In the genomic region with DNA sequence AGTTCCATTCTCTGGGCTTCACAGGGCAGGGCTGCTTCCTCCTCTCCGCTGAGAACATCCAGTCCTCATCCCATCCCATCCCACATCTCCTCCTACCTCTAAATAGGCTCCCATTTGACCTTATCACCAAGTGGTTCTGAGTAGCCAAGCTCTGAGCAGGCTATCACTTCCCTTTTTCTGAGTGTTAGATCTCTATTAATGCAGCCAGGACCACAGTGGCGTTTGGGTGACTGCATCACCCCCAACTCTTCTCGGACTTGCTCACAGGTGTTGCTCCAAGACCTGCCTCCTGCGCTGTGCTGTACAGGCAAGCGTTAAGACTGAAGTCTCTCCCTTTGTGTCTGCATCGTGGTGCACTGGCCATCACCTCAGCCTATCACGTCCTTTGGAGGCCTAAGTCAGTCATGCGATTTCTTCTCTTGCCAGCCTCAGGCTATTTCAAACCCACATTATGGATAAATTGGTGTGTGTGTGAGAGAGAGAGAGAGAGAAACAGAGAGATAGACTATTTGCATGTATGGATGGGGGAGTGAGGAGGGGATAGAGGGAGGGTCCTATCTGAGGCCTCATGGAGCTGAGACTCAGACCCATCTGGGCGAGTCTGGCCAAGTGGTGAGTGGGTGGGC, we compare ENCODE assay signal across 16 cellular contexts. TPM values are rescaled to one million over a fixed set of nuclear protein-coding genes. Genes with fewer than 3 reads are reported as not detected.
A peak's percentile ranks its signal among the peaks of the same experiment; 100 is the strongest.
DNase-seq lines count a peak whose midpoint lies in the region; ATAC-seq and TF ChIP-seq lines count a peak whose summit lies in the region.
"Had no signal": no experiment of that assay in that cellular context is flagged by ENCODE, and none has a peak within 500 bp of the region (broad histone marks: within the 10 kb centered on the region; RNA-seq: fewer than 3 reads in every experiment).

No MANE protein-coding gene starts in this region.

- peak overlapping the region; percentile 8 for H3K27ac Mint-ChIP-seq in activated CD8-positive, alpha-beta T cell treated with anti-CD3 and anti-CD28 coated beads, Interleukin-2, amount 10 ng/mL, durations not matched to agents 7 days and 5 days
- H3K27ac Mint-ChIP-seq in activated CD8-positive, alpha-beta T cell treated with anti-CD3 and anti-CD28 coated beads for 36 hours = no peak overlapping the region
- no peak overlapping the region for H3K27ac Mint-ChIP-seq in stimulated activated memory B cell treated with anti-CD40 and anti-IgM and Interleukin-4, amounts not matched to agents 10 μg/mL and 1 μg/mL and 100 μg/mL, for 72 hours
- H3K27ac Mint-ChIP-seq: B cell; CD4-positive, alpha-beta memory T cell had no signal

- no peak overlapping the region for H3K4me3 Mint-ChIP-seq in activated CD8-positive, alpha-beta T cell treated with anti-CD3 and anti-CD28 coated beads, Interleukin-2, amount 10 ng/mL, durations not matched to agents 7 days and 5 days
- H3K4me3 Mint-ChIP-seq in activated CD8-positive, alpha-beta T cell treated with anti-CD3 and anti-CD28 coated beads for 36 hours = no peak overlapping the region
- H3K4me3 Mint-ChIP-seq in stimulated activated memory B cell treated with anti-CD40 and anti-IgM and Interleukin-4, amounts not matched to agents 10 μg/mL and 1 μg/mL and 100 μg/mL, for 72 hours = no peak overlapping the region
- H3K4me3 Mint-ChIP-seq: B cell; CD4-positive, alpha-beta memory T cell; IgD-negative memory B cell had no signal

- H3K4me2 ChIP-seq in OCI-LY7 (ENCODE audit: low read length) = peak overlapping the region; percentile 23

- no peak for TF ChIP-seq CTCF in activated CD8-positive, alpha-beta T cell treated with anti-CD3 and anti-CD28 coated beads for 36 hours (IDR thresholded peaks at IDR 0.05)
- TF ChIP-seq CTCF in OCI-LY7 (conservative IDR thresholded peaks at IDR 0.05; ENCODE audit: low read length) (no peak), transverse colon (IDR thresholded peaks at IDR 0.05) (no peak)

- no TSS peak for BruUV-seq in OCI-LY7 (replicated peaks; lab: Mats Ljungman, UMichigan)

- POLR2A ChIA-PET in activated CD8-positive, alpha-beta T cell treated with anti-CD3 and anti-CD28 coated beads, Interleukin-2, amount 10 ng/mL, durations not matched to agents 7 days and 5 days (lab: Charles Lee) = no interaction called here
- POLR2A ChIA-PET in activated CD8-positive, alpha-beta T cell treated with anti-CD3 and anti-CD28 coated beads for 36 hours (lab: Charles Lee) = no interaction called here
- POLR2A ChIA-PET in OCI-LY7 (lab: Charles Lee) = interaction anchor here (0.9 kb wide), 1 partner anchor 18 kb away, joined by 3 read pairs; no protein-coding TSS in a partner anchor

- H3K27me3 ChIP-seq in transverse colon = no peaks in the 10 kb centered on the region

- in situ Hi-C loops in transverse colon (cut with MboI; ENCODE audit: low pct_ligation_motif_present in 1 of 4, low pct_unique_long_range_greater_than_20kb in 1 of 4, low sequenced_read_pairs in 3 of 4) = loop anchor here in 1 of 4 donors (5.0 kb wide), 1 partner anchor 115 kb away; no protein-coding TSS in a partner anchor

- no peak for DNase-seq in activated CD8-positive, alpha-beta T cell treated with anti-CD3 and anti-CD28 coated beads, Interleukin-2, amount 10 ng/mL, durations not matched to agents 7 days and 5 days
- DNase-seq in activated CD8-positive, alpha-beta T cell treated with anti-CD3 and anti-CD28 coated beads for 36 hours = no peak
- DNase-seq in OCI-LY7 (ENCODE audit: low spot score) = peak; percentile 63
- peak; percentile 56 for DNase-seq in foreskin melanocyte
- DNase-seq in transverse colon = no peak
- DNase-seq: CD4-positive, alpha-beta memory T cell; H7; NCI-H1694 treated with DMSO at 0.1 percent for 48 hours; SW 1271 had no signal

- H3K27ac ChIP-seq in OCI-LY7 (ENCODE audit: low read depth, low read length, poor library complexity, severe bottlenecking) (peak overlapping the region; percentile 18), transverse colon (no peak overlapping the region)

- no peaks in the 10 kb centered on the region for H3K79me2 ChIP-seq in OCI-LY7 (ENCODE audit: insufficient read depth, low read depth, low read length)

- 87% methylated on average over 9 of the region's 9 CpGs; no CpG with 5 or more reads in 1 of the 2 donors for WGBS in transverse colon (ENCODE audit: low coverage in 1 of 2), 2 donors

- H3K36me3 ChIP-seq in OCI-LY7 (ENCODE audit: insufficient read depth, low read length) (no peaks in the 10 kb centered on the region), transverse colon (no peaks in the 10 kb centered on the region)

- peak overlapping the region; percentile 16; the same call in 1 of the 2 replicates for H2AFZ ChIP-seq in OCI-LY7 (ENCODE audit: low read length)

- no peak for TF ChIP-seq POLR2A in transverse colon (IDR thresholded peaks at IDR 0.05)

- no peaks in the 10 kb centered on the region for H3K36me3 Mint-ChIP-seq in activated CD8-positive, alpha-beta T cell treated with anti-CD3 and anti-CD28 coated beads, Interleukin-2, amount 10 ng/mL, durations not matched to agents 7 days and 5 days (ENCODE audit: low read depth)
- H3K36me3 Mint-ChIP-seq in activated CD8-positive, alpha-beta T cell treated with anti-CD3 and anti-CD28 coated beads for 36 hours (ENCODE audit: low read depth) = no peaks in the 10 kb centered on the region
- H3K36me3 Mint-ChIP-seq in stimulated activated memory B cell treated with anti-CD40 and anti-IgM and Interleukin-4, amounts not matched to agents 10 μg/mL and 1 μg/mL and 100 μg/mL, for 72 hours = no peaks in the 10 kb centered on the region
- H3K36me3 Mint-ChIP-seq: CD4-positive, alpha-beta memory T cell had no signal

- H3K4me3 ChIP-seq in OCI-LY7 (ENCODE audit: low read depth, low read length, poor library complexity, severe bottlenecking) (no peak overlapping the region), transverse colon (no peak overlapping the region)

- CTCF ChIA-PET in activated CD8-positive, alpha-beta T cell treated with anti-CD3 and anti-CD28 coated beads, Interleukin-2, amount 10 ng/mL, durations not matched to agents 7 days and 5 days (lab: Charles Lee) = no interaction called here
- CTCF ChIA-PET in activated CD8-positive, alpha-beta T cell treated with anti-CD3 and anti-CD28 coated beads for 36 hours (lab: Charles Lee) = no interaction called here
- CTCF ChIA-PET in OCI-LY7 (lab: Charles Lee; ENCODE audit: unreplicated experiment) = interaction anchor here (0.7 to 1.1 kb wide), 3 partner anchors 8 to 57 kb away, joined by 3 read pairs; no protein-coding TSS in a partner anchor

- H3K9me2 ChIP-seq in OCI-LY7 (ENCODE audit: insufficient read depth, low read length) = no peaks in the 10 kb centered on the region

- ATAC-seq in activated CD8-positive, alpha-beta T cell treated with anti-CD3 and anti-CD28 coated beads, Interleukin-2, amount 10 ng/mL, durations not matched to agents 7 days and 5 days = no peak
- no peak for ATAC-seq in activated CD8-positive, alpha-beta T cell treated with anti-CD3 and anti-CD28 coated beads for 36 hours
- peak; percentile 35 for ATAC-seq in stimulated activated memory B cell treated with anti-CD40 and anti-IgM and Interleukin-4, amounts not matched to agents 10 μg/mL and 1 μg/mL and 100 μg/mL, for 72 hours
- no peak for ATAC-seq in GM21526 (IDR thresholded peaks at IDR 0.05; ENCODE audit: low FRiP score, unreplicated experiment)
- ATAC-seq in activated CD4-positive, CD25-positive, alpha-beta regulatory T cell treated with anti-CD3 and anti-CD28 coated beads, Interleukin-2, amount 50 U/mL, for 24 hours = no peak

- intact Hi-C loops in activated CD8-positive, alpha-beta T cell treated with anti-CD3 and anti-CD28 coated beads for 36 hours (cut with micrococcal nuclease) = no loop called here
- intact Hi-C loops in OCI-LY7 (cut with micrococcal nuclease; ENCODE audit: unreplicated experiment) = no loop called here
- intact Hi-C loops in transverse colon (cut with DNase I; ENCODE audit: low total_unique reads) = no loop called here

- H3K9me3 ChIP-seq in OCI-LY7 (ENCODE audit: low read length) (no peaks in the 10 kb centered on the region), transverse colon (no peaks in the 10 kb centered on the region)

- no peaks in the 10 kb centered on the region for H3K27me3 Mint-ChIP-seq in activated CD8-positive, alpha-beta T cell treated with anti-CD3 and anti-CD28 coated beads, Interleukin-2, amount 10 ng/mL, durations not matched to agents 7 days and 5 days (ENCODE audit: low read depth)
- peaks cover 6% of the 10 kb centered on the region for H3K27me3 Mint-ChIP-seq in activated CD8-positive, alpha-beta T cell treated with anti-CD3 and anti-CD28 coated beads for 36 hours
- peaks cover 81% of the 10 kb centered on the region for H3K27me3 Mint-ChIP-seq in stimulated activated memory B cell treated with anti-CD40 and anti-IgM and Interleukin-4, amounts not matched to agents 10 μg/mL and 1 μg/mL and 100 μg/mL, for 72 hours

- H3K4me1 Mint-ChIP-seq in activated CD8-positive, alpha-beta T cell treated with anti-CD3 and anti-CD28 coated beads, Interleukin-2, amount 10 ng/mL, durations not matched to agents 7 days and 5 days (ENCODE audit: low read depth) = peaks cover 1% of the 10 kb centered on the region
- peaks cover 4% of the 10 kb centered on the region for H3K4me1 Mint-ChIP-seq in activated CD8-positive, alpha-beta T cell treated with anti-CD3 and anti-CD28 coated beads for 36 hours (ENCODE audit: low read depth)
- H3K4me1 Mint-ChIP-seq in stimulated activated memory B cell treated with anti-CD40 and anti-IgM and Interleukin-4, amounts not matched to agents 10 μg/mL and 1 μg/mL and 100 μg/mL, for 72 hours = peaks cover 6% of the 10 kb centered on the region

- H4K20me1 ChIP-seq in OCI-LY7 (ENCODE audit: insufficient read depth, low read length) = no peaks in the 10 kb centered on the region

- no peaks in the 10 kb centered on the region for H3K9me3 Mint-ChIP-seq in activated CD8-positive, alpha-beta T cell treated with anti-CD3 and anti-CD28 coated beads, Interleukin-2, amount 10 ng/mL, durations not matched to agents 7 days and 5 days (ENCODE audit: insufficient read depth)
- no peaks in the 10 kb centered on the region for H3K9me3 Mint-ChIP-seq in activated CD8-positive, alpha-beta T cell treated with anti-CD3 and anti-CD28 coated beads for 36 hours
- no peaks in the 10 kb centered on the region for H3K9me3 Mint-ChIP-seq in stimulated activated memory B cell treated with anti-CD40 and anti-IgM and Interleukin-4, amounts not matched to agents 10 μg/mL and 1 μg/mL and 100 μg/mL, for 72 hours
- H3K9me3 Mint-ChIP-seq: CD4-positive, alpha-beta memory T cell; IgD-negative memory B cell had no signal

- TF ChIP-seq EP300 in transverse colon (IDR thresholded peaks at IDR 0.05; ENCODE audit: low read depth) = no peak

- H3K4me1 ChIP-seq in OCI-LY7 (ENCODE audit: insufficient read depth, low read length, poor library complexity, severe bottlenecking) (peaks cover 23% of the 10 kb centered on the region), transverse colon (peaks cover 0 to 5% (median 3%) of the 10 kb centered on the region in 4 donors)

RNA-seq across cellular contexts. Expression of gene HHIPL1, which starts 12.4 kb away (rescaled TPM):
- not detected for total RNA-seq in activated CD8-positive, alpha-beta T cell treated with anti-CD3 and anti-CD28 coated beads, Interleukin-2, amount 10 ng/mL, durations not matched to agents 7 days and 5 days
- under 1 TPM; 0.05 to 0.07 TPM for total RNA-seq in activated CD8-positive, alpha-beta T cell treated with anti-CD3 and anti-CD28 coated beads for 36 hours
- total RNA-seq in OCI-LY7 (2014; rRNA removed; shearing (Covaris generic)) = 0.25 and 1.5 TPM in 2 replicates
- total RNA-seq in OCI-LY7 (2022) = 0.61 and 0.72 TPM in 2 replicates
- 10 to 100 TPM in 1 of 4 donors, under 1 TPM in 3; 0.40 to 31.0 (median 0.87) TPM for total RNA-seq in transverse colon
- total RNA-seq: A172, B cell had no signal

RNA-seq across cellular contexts. Expression of gene CCDC85C, which starts 28.5 kb away (rescaled TPM):
- 1 to 10 TPM; 7.5 to 8.9 TPM for total RNA-seq in activated CD8-positive, alpha-beta T cell treated with anti-CD3 and anti-CD28 coated beads, Interleukin-2, amount 10 ng/mL, durations not matched to agents 7 days and 5 days
- total RNA-seq in activated CD8-positive, alpha-beta T cell treated with anti-CD3 and anti-CD28 coated beads for 36 hours = 1 to 10 TPM; 6.8 to 7.9 TPM
- total RNA-seq in OCI-LY7 (2014; rRNA removed; shearing (Covaris generic)) = 3.6 and 6.4 TPM in 2 replicates
- total RNA-seq in OCI-LY7 (2022) = 14.6 and 15.0 TPM in 2 replicates
- 10 to 100 TPM; 19.3 to 55.4 (median 45.7) TPM for total RNA-seq in transverse colon

RNA-seq across cellular contexts. Expression of gene CYP46A1, which starts 51.6 kb away (rescaled TPM):
- total RNA-seq in activated CD8-positive, alpha-beta T cell treated with anti-CD3 and anti-CD28 coated beads, Interleukin-2, amount 10 ng/mL, durations not matched to agents 7 days and 5 days = not detected
- under 1 TPM; 0.16 to 0.20 TPM for total RNA-seq in activated CD8-positive, alpha-beta T cell treated with anti-CD3 and anti-CD28 coated beads for 36 hours
- total RNA-seq in OCI-LY7 (2014; rRNA removed; shearing (Covaris generic)) = 2.0 and 4.1 TPM in 2 replicates
- total RNA-seq in OCI-LY7 (2022) (10.8 and 11.0 TPM in 2 replicates), transverse colon (under 1 TPM; 0.27 to 0.75 (median 0.52) TPM)
- total RNA-seq: RPMI7951 had no signal

Comparison
In these comparisons a context has a peak if more than half of its experiments do, and no peak if none do; other contexts are left out.
1. DNase-seq: peak in OCI-LY7 (single experiment) and foreskin melanocyte (single experiment); none in activated CD8-positive, alpha-beta T cell treated with anti-CD3 and anti-CD28 coated beads, Interleukin-2, amount 10 ng/mL, durations not matched to agents 7 days and 5 days (single experiment), activated CD8-positive, alpha-beta T cell treated with anti-CD3 and anti-CD28 coated beads for 36 hours (single experiment) and transverse colon (single experiment).